ENCODE assay signal across 1 cellular context in the genomic region with DNA sequence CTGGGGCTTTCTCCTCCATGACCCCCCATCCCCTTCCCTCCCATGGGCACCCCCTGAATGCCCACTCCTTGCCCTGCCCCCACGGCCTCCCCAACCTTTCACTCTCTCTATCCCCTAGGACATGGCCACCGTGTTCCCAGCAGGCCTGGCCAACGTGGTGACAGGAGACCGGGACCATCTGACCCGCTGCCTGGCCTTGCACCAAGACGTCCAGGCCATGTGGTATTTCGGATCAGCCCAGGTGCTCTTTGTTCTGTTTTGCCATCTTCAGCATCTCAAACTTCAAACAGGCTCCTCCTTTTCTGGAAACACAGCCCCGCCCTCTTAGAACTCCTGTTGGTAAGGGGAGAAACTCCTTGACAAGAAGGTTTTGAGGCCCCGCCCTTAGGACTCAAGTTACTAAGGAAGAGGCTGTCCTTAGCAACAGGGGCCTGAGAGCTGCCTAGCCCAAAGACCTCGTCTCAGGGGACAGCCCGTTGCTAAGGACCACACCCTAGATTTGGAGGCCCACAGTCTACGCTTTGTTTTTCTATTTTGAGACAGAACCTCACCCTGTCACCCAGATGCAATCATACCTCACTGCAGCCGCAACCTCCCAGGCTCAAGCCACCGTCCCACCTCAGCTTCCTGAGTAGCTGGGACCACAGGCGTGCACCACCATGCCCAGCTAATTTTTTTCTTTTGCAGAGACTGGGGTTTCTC.
TF ChIP-seq lines count a peak whose summit lies in the region.

No MANE protein-coding gene starts in this region.

TF ChIP-seq in K562, 482 proteins besides CTCF, POLR2A, EP300 and RAD21:
- peak in 1 of 2 experiments; percentile 48; a peak in 1 of 4 replicates for TF ChIP-seq CSDE1 (IDR thresholded peaks at IDR 0.05)
- TF ChIP-seq RREB1 (CRISPR knock-in tag; IDR thresholded peaks at IDR 0.05) = peak; percentile 74; the same call in 1 of the 2 replicates
- TF ChIP-seq GABPA (tag; conservative IDR thresholded peaks at IDR 0.05; ENCODE audit: low read depth) = no peak
- TF ChIP-seq HNRNPL (IDR thresholded peaks at IDR 0.05; ENCODE audit: low read depth, low read length) = no peak
- peak; percentile 98 for TF ChIP-seq RFX1 (IDR thresholded peaks at IDR 0.05)
- 0 out of 2 replicates have a peak, but pooled peaks have one; percentile 26 for TF ChIP-seq FOXJ3 (CRISPR knock-in tag; IDR thresholded peaks at IDR 0.05)
- TF ChIP-seq RCOR1 (IDR thresholded peaks at IDR 0.05; ENCODE audit: borderline replicate concordance in 1 of 2, low read depth in 2 of 2, low read length in 2 of 2) = peak; percentile 29 to 87; a peak in 2 of 4 replicates
- TF ChIP-seq TEAD1 (CRISPR knock-in tag; IDR thresholded peaks at IDR 0.05) = 0 out of 4 replicates have a peak, but pooled peaks of 1 of the 2 experiments have one; percentile 10
- TF ChIP-seq, protein P1, sequence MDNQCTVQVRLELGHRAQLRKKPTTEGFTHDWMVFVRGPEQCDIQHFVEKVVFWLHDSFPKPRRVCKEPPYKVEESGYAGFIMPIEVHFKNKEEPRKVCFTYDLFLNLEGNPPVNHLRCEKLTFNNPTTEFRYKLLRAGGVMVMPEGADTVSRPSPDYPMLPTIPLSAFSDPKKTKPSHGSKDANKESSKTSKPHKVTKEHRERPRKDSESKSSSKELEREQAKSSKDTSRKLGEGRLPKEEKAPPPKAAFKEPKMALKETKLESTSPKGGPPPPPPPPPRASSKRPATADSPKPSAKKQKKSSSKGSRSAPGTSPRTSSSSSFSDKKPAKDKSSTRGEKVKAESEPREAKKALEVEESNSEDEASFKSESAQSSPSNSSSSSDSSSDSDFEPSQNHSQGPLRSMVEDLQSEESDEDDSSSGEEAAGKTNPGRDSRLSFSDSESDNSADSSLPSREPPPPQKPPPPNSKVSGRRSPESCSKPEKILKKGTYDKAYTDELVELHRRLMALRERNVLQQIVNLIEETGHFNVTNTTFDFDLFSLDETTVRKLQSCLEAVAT (IDR thresholded peaks at IDR 0.05) = no peak
- peak; percentile 74; the same call in 1 of the 2 replicates for TF ChIP-seq LCOR (CRISPR knock-in tag; IDR thresholded peaks at IDR 0.05)
- TF ChIP-seq, protein P2, sequence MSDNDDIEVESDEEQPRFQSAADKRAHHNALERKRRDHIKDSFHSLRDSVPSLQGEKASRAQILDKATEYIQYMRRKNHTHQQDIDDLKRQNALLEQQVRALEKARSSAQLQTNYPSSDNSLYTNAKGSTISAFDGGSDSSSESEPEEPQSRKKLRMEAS (CRISPR knock-in tag; IDR thresholded peaks at IDR 0.05) = 0 out of 2 replicates have a peak, but pooled peaks have one; percentile 26
- peak; percentile 79 for TF ChIP-seq KLF1 (tag; IDR thresholded peaks at IDR 0.05)
- peak; percentile 21; the same call in 1 of the 2 replicates for TF ChIP-seq ATF7 (IDR thresholded peaks at IDR 0.05)
- TF ChIP-seq MEIS2 (IDR thresholded peaks at IDR 0.05; ENCODE audit: partially characterized antibody) = peak; percentile 53
- TF ChIP-seq CTBP1 (IDR thresholded peaks at IDR 0.05; ENCODE audit: borderline replicate concordance) = peak; percentile 92
- peak; percentile 79; the same call in 1 of the 2 replicates for TF ChIP-seq MEF2D (tag; conservative IDR thresholded peaks at IDR 0.05; ENCODE audit: low read depth)
- TF ChIP-seq TFAP4 (CRISPR knock-in tag; IDR thresholded peaks at IDR 0.05; ENCODE audit: borderline replicate concordance) = 0 out of 2 replicates have a peak, but pooled peaks have one; percentile 24
- peak; percentile 34; the same call in 1 of the 2 replicates for TF ChIP-seq GABPB1 (CRISPR knock-in tag; IDR thresholded peaks at IDR 0.05)
- TF ChIP-seq NRF1 (conservative IDR thresholded peaks at IDR 0.05 in 1 of 2, IDR thresholded peaks at IDR 0.05 in 1 of 2) = peak; percentile 24; a peak in 1 of 4 replicates
- TF ChIP-seq MXI1 (IDR thresholded peaks at IDR 0.05; ENCODE audit: low read depth, low read length) = peak; percentile 77; the same call in 1 of the 2 replicates
- TF ChIP-seq CREB1 (IDR thresholded peaks at IDR 0.05) = no peak
- no peak for TF ChIP-seq CREB1 (CRISPR knock-in tag; IDR thresholded peaks at IDR 0.05)
- peak; percentile 85 for TF ChIP-seq SPI1 (IDR thresholded peaks at IDR 0.05; ENCODE audit: borderline replicate concordance, low read depth, low read length)
- 0 out of 2 replicates have a peak, but pooled peaks have one; percentile 16 for TF ChIP-seq CREM (IDR thresholded peaks at IDR 0.05; ENCODE audit: low read depth)
- TF ChIP-seq PKNOX1 (IDR thresholded peaks at IDR 0.05) = peak; percentile 81
- TF ChIP-seq ZNF143 (CRISPR knock-in tag; IDR thresholded peaks at IDR 0.05) = 0 out of 2 replicates have a peak, but pooled peaks have one; percentile 54
- TF ChIP-seq FOXP1 (CRISPR knock-in tag; IDR thresholded peaks at IDR 0.05) = 0 out of 2 replicates have a peak, but pooled peaks have one; percentile 48
- TF ChIP-seq HNRNPLL (IDR thresholded peaks at IDR 0.05; ENCODE audit: low read depth, low read length, poor library complexity, severe bottlenecking) = no peak
- TF ChIP-seq MYNN (IDR thresholded peaks at IDR 0.05) = peak; percentile 43; the same call in 1 of the 2 replicates
- no peak for TF ChIP-seq MYNN (CRISPR knock-in tag; IDR thresholded peaks at IDR 0.05)
- TF ChIP-seq FOXJ2 (tag; IDR thresholded peaks at IDR 0.05) = peak; percentile 94
- TF ChIP-seq ESRRB (CRISPR knock-in tag; IDR thresholded peaks at IDR 0.05; ENCODE audit: borderline replicate concordance) = no peak
- no peak for TF ChIP-seq SMARCA5 (IDR thresholded peaks at IDR 0.05)
- 0 out of 2 replicates have a peak, but pooled peaks have one; percentile 27 for TF ChIP-seq SMAD4 (CRISPR knock-in tag; conservative IDR thresholded peaks at IDR 0.05)
- TF ChIP-seq CHD2 (IDR thresholded peaks at IDR 0.05; ENCODE audit: low read depth, low read length) = no peak
